In genomic region chr1:56644941-56645662, GRCh38 we compare ENCODE assay signal across 8 cellular contexts. TPM values are rescaled to one million over a fixed set of nuclear protein-coding genes. Genes with fewer than 3 reads are reported as not detected.
DNase-seq lines count a peak whose midpoint lies in the region; ATAC-seq lines count a peak whose summit lies in the region.

Gene PRKAA2 (plus strand): TSS chr1:56645314. CDS start chr1:56645388, 74 bp downstream.

- no peaks in the 10 kb centered on the region for H3K4me1 Mint-ChIP-seq in stimulated activated effector memory CD8-positive, alpha-beta T cell treated with anti-CD3 and anti-CD28 coated beads, Interleukin-12 subunit alpha, Interleukin-12 subunit beta, amount 100 ng/mL, for 72 hours

- H3K4me3 Mint-ChIP-seq in stimulated activated effector memory CD8-positive, alpha-beta T cell treated with anti-CD3 and anti-CD28 coated beads, Interleukin-12 subunit alpha, Interleukin-12 subunit beta, amount 100 ng/mL, for 72 hours, result no peak within 1 kb of the TSS

- no peaks in the 10 kb centered on the region for H3K36me3 Mint-ChIP-seq in stimulated activated effector memory CD8-positive, alpha-beta T cell treated with anti-CD3 and anti-CD28 coated beads, Interleukin-12 subunit alpha, Interleukin-12 subunit beta, amount 100 ng/mL, for 72 hours

- H3K9me3 Mint-ChIP-seq in stimulated activated effector memory CD8-positive, alpha-beta T cell treated with anti-CD3 and anti-CD28 coated beads, Interleukin-12 subunit alpha, Interleukin-12 subunit beta, amount 100 ng/mL, for 72 hours, result no peaks in the 10 kb centered on the region

- H3K27ac Mint-ChIP-seq in stimulated activated effector memory CD8-positive, alpha-beta T cell treated with anti-CD3 and anti-CD28 coated beads, Interleukin-12 subunit alpha, Interleukin-12 subunit beta, amount 100 ng/mL, for 72 hours, result no peak within 1 kb of the TSS

- ATAC-seq in GM19043 (IDR thresholded peaks at IDR 0.05; ENCODE audit: low read depth, unreplicated experiment) (peak; percentile 65), GM18867 (IDR thresholded peaks at IDR 0.05; ENCODE audit: unreplicated experiment) (no peak)
- ATAC-seq in stimulated activated effector memory CD8-positive, alpha-beta T cell treated with anti-CD3 and anti-CD28 coated beads, Interleukin-12 subunit alpha, Interleukin-12 subunit beta, amount 100 ng/mL, for 72 hours, result peak; percentile 34

- DNase-seq in Ammon's horn (ENCODE audit: low spot score) (peak; percentile 59), NCI-H526 (lab: John Stamatoyannopoulos, UW) (peak; percentile 49 to 85), cerebellum (ENCODE audit: low spot score) (peak; percentile 58), kidney tubule cell (ENCODE audit: low spot score) (peak; percentile 71), medulla oblongata (ENCODE audit: extremely low spot score) (no peak)
- DNase-seq in stimulated activated effector memory CD8-positive, alpha-beta T cell treated with anti-CD3 and anti-CD28 coated beads, Interleukin-12 subunit alpha, Interleukin-12 subunit beta, amount 100 ng/mL, for 72 hours (ENCODE audit: low spot score in 2 of 2), result no peak

RNA-seq across cellular contexts. Expression of gene PRKAA2, which starts in this region (rescaled TPM):
- 23.8 TPM for total RNA-seq in cerebellum

Comparison
In these comparisons a context has a peak if more than half of its experiments do, and no peak if none do; other contexts are left out.
1. DNase-seq: peak in Ammon's horn (single experiment), NCI-H526 (2 of 2), cerebellum (single experiment) and kidney tubule cell (single experiment); none in stimulated activated effector memory CD8-positive, alpha-beta T cell treated with anti-CD3 and anti-CD28 coated beads, Interleukin-12 subunit alpha, Interleukin-12 subunit beta, amount 100 ng/mL, for 72 hours (0 of 2) and medulla oblongata (single experiment).